ENCODE assay signal across 1 cellular context in the genomic region with DNA sequence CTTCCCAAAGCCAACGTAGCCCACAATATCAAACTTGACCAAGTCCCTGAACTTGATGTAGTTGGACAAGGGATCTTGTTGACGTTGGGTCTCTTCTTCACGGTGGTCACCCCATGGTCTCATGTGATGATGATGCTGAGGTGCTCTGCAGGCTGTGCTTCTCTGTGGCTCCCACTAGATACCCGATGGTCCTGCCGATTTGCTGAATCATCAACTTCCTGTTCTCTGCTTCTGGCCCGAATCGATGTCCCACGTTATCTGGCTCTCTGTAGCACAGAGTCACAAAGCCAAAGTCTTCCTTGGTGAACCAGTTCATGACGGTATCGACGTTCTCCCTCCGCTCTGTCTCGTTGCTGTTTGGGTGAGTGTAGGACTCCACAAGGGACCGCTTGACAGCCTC.
TF ChIP-seq lines count a peak whose summit lies in the region.

No MANE protein-coding gene starts in this region.

TF ChIP-seq in K562, 482 proteins besides CTCF, POLR2A, EP300 and RAD21 (continued from another document):
- TF ChIP-seq MAFK (IDR thresholded peaks at IDR 0.05; ENCODE audit: low read length) (peak; percentile 94), ZNF316 (IDR thresholded peaks at IDR 0.05) (peak; percentile 97), MAFF (IDR thresholded peaks at IDR 0.05; ENCODE audit: low read length) (peak; percentile 95), RCOR1 (IDR thresholded peaks at IDR 0.05; ENCODE audit: borderline replicate concordance in 1 of 2, low read depth in 2 of 2, low read length in 2 of 2) (peak in 1 of 2 experiments; percentile 41; a peak in 1 of 4 replicates), C11orf30 (IDR thresholded peaks at IDR 0.05; ENCODE audit: low read depth) (peak; percentile 97), DPF2 (IDR thresholded peaks at IDR 0.05) (peak; percentile 17; the same call in 1 of the 2 replicates)
